16 cellular contexts compared by ENCODE assay signal in genomic region chr22:42217019-42217751, GRCh38. TPM values are rescaled to one million over a fixed set of nuclear protein-coding genes. Genes with fewer than 3 reads are reported as not detected.
DNase-seq lines count a peak whose midpoint lies in the region; ATAC-seq and TF ChIP-seq lines count a peak whose summit lies in the region.
"Had no signal": no experiment of that assay in that cellular context is flagged by ENCODE, and none has a peak within 500 bp of the region (broad histone marks: within the 10 kb centered on the region; RNA-seq: fewer than 3 reads in every experiment).

No MANE protein-coding gene starts in this region.

- peak overlapping the region; percentile 11 for H3K4me3 Mint-ChIP-seq in activated CD4-positive, alpha-beta T cell treated with anti-CD3 and anti-CD28 coated beads, Interleukin-2, amount 10 ng/mL, durations not matched to agents 24 days and 14 days
- peak overlapping the region; percentile 20 to 42 for H3K4me3 Mint-ChIP-seq in effector memory CD8-positive, alpha-beta T cell
- H3K4me3 Mint-ChIP-seq: dendritic cell treated with granulocyte-macrophage colony-stimulating factor and Interleukin-4, amounts not matched to agents 40 ng/mL and 50 ng/mL, for 4 days had no signal

- peaks cover 68% of the 10 kb centered on the region for H3K79me2 ChIP-seq in OCI-LY3 (ENCODE audit: low read length)

- intact Hi-C loops in activated CD4-positive, alpha-beta T cell treated with anti-CD3 and anti-CD28 coated beads, Interleukin-2, amount 10 ng/mL, durations not matched to agents 24 days and 14 days (cut with micrococcal nuclease): loop anchor here (10.0 kb wide), 1 partner anchor 52 kb away; no protein-coding TSS in a partner anchor

- H3K4me3 ChIP-seq in OCI-LY3 (ENCODE audit: low read length) (no peak overlapping the region), skeletal muscle cell (ENCODE audit: low read depth, low read length) (no peak overlapping the region)
- H3K4me3 ChIP-seq: Peyer's patch, testis had no signal

- H3K4me1 ChIP-seq in OCI-LY3 (ENCODE audit: low read length): peaks cover 19% of the 10 kb centered on the region

- 0 out of 2 replicates have a peak overlapping the region, but pooled peaks have one; percentile 14 for H3K27ac ChIP-seq in OCI-LY3 (ENCODE audit: low read length)
- H3K27ac ChIP-seq: HL-60, Peyer's patch, testis had no signal

- peak; percentile 39 for ATAC-seq in effector memory CD8-positive, alpha-beta T cell (replicated peaks)

- peak overlapping the region; percentile 91 for H3K27ac Mint-ChIP-seq in activated CD4-positive, alpha-beta T cell treated with anti-CD3 and anti-CD28 coated beads, Interleukin-2, amount 10 ng/mL, durations not matched to agents 24 days and 14 days
- H3K27ac Mint-ChIP-seq in effector memory CD8-positive, alpha-beta T cell: peak overlapping the region; percentile 88 to 95
- H3K27ac Mint-ChIP-seq: dendritic cell treated with granulocyte-macrophage colony-stimulating factor and Interleukin-4, amounts not matched to agents 40 ng/mL and 50 ng/mL, for 4 days had no signal

- no peaks in the 10 kb centered on the region for H3K27me3 Mint-ChIP-seq in activated CD4-positive, alpha-beta T cell treated with anti-CD3 and anti-CD28 coated beads, Interleukin-2, amount 10 ng/mL, durations not matched to agents 24 days and 14 days
- H3K27me3 Mint-ChIP-seq in effector memory CD8-positive, alpha-beta T cell: no peaks in the 10 kb centered on the region
- H3K27me3 Mint-ChIP-seq: dendritic cell treated with granulocyte-macrophage colony-stimulating factor and Interleukin-4, amounts not matched to agents 40 ng/mL and 50 ng/mL, for 4 days had no signal

- H3K27me3 ChIP-seq in OCI-LY3 (ENCODE audit: low read depth, low read length): no peaks in the 10 kb centered on the region
- H3K27me3 ChIP-seq: Peyer's patch, testis had no signal

- H3K36me3 Mint-ChIP-seq in activated CD4-positive, alpha-beta T cell treated with anti-CD3 and anti-CD28 coated beads, Interleukin-2, amount 10 ng/mL, durations not matched to agents 24 days and 14 days (ENCODE audit: low read depth): peaks cover 21% of the 10 kb centered on the region
- peaks cover 2% of the 10 kb centered on the region for H3K36me3 Mint-ChIP-seq in effector memory CD8-positive, alpha-beta T cell (ENCODE audit: insufficient read depth)

- TF ChIP-seq CTCF in OCI-LY3 (IDR thresholded peaks at IDR 0.05; ENCODE audit: low read depth, low read length): no peak

- peaks cover 27% of the 10 kb centered on the region for H3K36me3 ChIP-seq in OCI-LY3 (replicated peaks; ENCODE audit: low read depth, low read length)

- H3K4me1 Mint-ChIP-seq in activated CD4-positive, alpha-beta T cell treated with anti-CD3 and anti-CD28 coated beads, Interleukin-2, amount 10 ng/mL, durations not matched to agents 24 days and 14 days: peaks cover 20% of the 10 kb centered on the region
- H3K4me1 Mint-ChIP-seq in effector memory CD8-positive, alpha-beta T cell (ENCODE audit: low read depth in 2 of 2): peaks cover 37 to 49% of the 10 kb centered on the region in 2 donors

- H3K9me3 ChIP-seq in OCI-LY3 (ENCODE audit: insufficient read depth, low read length): no peaks in the 10 kb centered on the region
- H3K9me3 ChIP-seq: Peyer's patch, testis had no signal

- no peak overlapping the region for H3K9ac ChIP-seq in OCI-LY3 (ENCODE audit: low read length)

- peak; percentile 70 for DNase-seq in activated CD4-positive, alpha-beta T cell treated with anti-CD3 and anti-CD28 coated beads, Interleukin-2, amount 10 ng/mL, durations not matched to agents 24 days and 14 days
- no peak for DNase-seq in activated CD4-positive, alpha-beta T cell treated with anti-CD3 and anti-CD28 coated beads, Interleukin-2, amount 50 U/mL, for 1 hour
- DNase-seq in effector memory CD8-positive, alpha-beta T cell: no peak
- DNase-seq in skeletal muscle cell (ENCODE audit: low read depth) (peak; percentile 7), DMS79 treated with DMSO at 0.1 percent for 48 hours (lab: John Stamatoyannopoulos, UW) (no peak), HK-2 (ENCODE audit: unreplicated experiment) (no peak), NCI-H1092 treated with DMSO at 0.1 percent for 48 hours (lab: John Stamatoyannopoulos, UW) (no peak)
- DNase-seq: DMS153, foreskin melanocyte, MM.1S, NCI-H345, Peyer's patch, testis had no signal

- H2AFZ ChIP-seq in OCI-LY3 (ENCODE audit: low read depth, low read length): no peak overlapping the region

- H4K20me1 ChIP-seq in OCI-LY3 (ENCODE audit: insufficient read depth, low read length): peaks cover 64% of the 10 kb centered on the region

- no peaks in the 10 kb centered on the region for H3K9me3 Mint-ChIP-seq in activated CD4-positive, alpha-beta T cell treated with anti-CD3 and anti-CD28 coated beads, Interleukin-2, amount 10 ng/mL, durations not matched to agents 24 days and 14 days
- no peaks in the 10 kb centered on the region for H3K9me3 Mint-ChIP-seq in effector memory CD8-positive, alpha-beta T cell
- H3K9me3 Mint-ChIP-seq: dendritic cell treated with granulocyte-macrophage colony-stimulating factor and Interleukin-4, amounts not matched to agents 40 ng/mL and 50 ng/mL, for 4 days had no signal

- peak overlapping the region; percentile 15 for H3K4me2 ChIP-seq in OCI-LY3 (ENCODE audit: low read length)

RNA-seq across cellular contexts. Expression of gene TCF20, which starts 53.3 kb away (rescaled TPM):
- total RNA-seq in activated CD4-positive, alpha-beta T cell treated with anti-CD3 and anti-CD28 coated beads, Interleukin-2, amount 10 ng/mL, durations not matched to agents 24 days and 14 days: 83.0 and 85.4 TPM in 2 replicates

Comparison
In these comparisons a context has a peak if more than half of its experiments do, and no peak if none do; other contexts are left out.
1. DNase-seq: peak in activated CD4-positive, alpha-beta T cell treated with anti-CD3 and anti-CD28 coated beads, Interleukin-2, amount 10 ng/mL, durations not matched to agents 24 days and 14 days (single experiment) and skeletal muscle cell (single experiment); none in activated CD4-positive, alpha-beta T cell treated with anti-CD3 and anti-CD28 coated beads, Interleukin-2, amount 50 U/mL, for 1 hour (single experiment), effector memory CD8-positive, alpha-beta T cell (0 of 3), DMS79 treated with DMSO at 0.1 percent for 48 hours (single experiment), HK-2 (single experiment) and NCI-H1092 treated with DMSO at 0.1 percent for 48 hours (single experiment).